Comparison of ENCODE assay signal across 8 cellular contexts in genomic region chr2:230758566-230759480, GRCh38. TPM values are rescaled to one million over a fixed set of nuclear protein-coding genes. Genes with fewer than 3 reads are reported as not detected.
DNase-seq lines count a peak whose midpoint lies in the region; ATAC-seq and TF ChIP-seq lines count a peak whose summit lies in the region.

No MANE protein-coding gene starts in this region.

- TF ChIP-seq CTCF in HFFc6 (IDR thresholded peaks at IDR 0.05), result no peak
- TF ChIP-seq CTCF in right lobe of liver (IDR thresholded peaks at IDR 0.05), result no peak
- no peak for TF ChIP-seq CTCF in esophagus muscularis mucosa (IDR thresholded peaks at IDR 0.05)

- peaks cover 33% of the 10 kb centered on the region for H3K36me3 Mint-ChIP-seq in HFFc6 (ENCODE audit: low read depth)
- H3K36me3 Mint-ChIP-seq in activated naive CD8-positive, alpha-beta T cell treated with anti-CD3 and anti-CD28 coated beads, Interleukin-2, amount 50 U/mL, for 24 hours (ENCODE audit: low read depth), result peaks cover 35% of the 10 kb centered on the region

- H3K9me3 ChIP-seq in right lobe of liver, result no peaks in the 10 kb centered on the region
- no peaks in the 10 kb centered on the region for H3K9me3 ChIP-seq in esophagus muscularis mucosa

- peak overlapping the region; percentile 79 for H3K27ac Mint-ChIP-seq in HFFc6
- peak overlapping the region; percentile 67 for H3K27ac Mint-ChIP-seq in activated naive CD8-positive, alpha-beta T cell treated with anti-CD3 and anti-CD28 coated beads, Interleukin-2, amount 50 U/mL, for 24 hours

- no peak for ATAC-seq in activated naive CD8-positive, alpha-beta T cell treated with anti-CD3 and anti-CD28 coated beads, Interleukin-2, amount 50 U/mL, for 24 hours
- ATAC-seq in right lobe of liver (peak in 3 of 4 donors; percentile 17 to 27 (median 23)), GM21717 (IDR thresholded peaks at IDR 0.05; ENCODE audit: unreplicated experiment) (no peak)

- H3K4me1 Mint-ChIP-seq in HFFc6 (ENCODE audit: low read depth), result peaks cover 57% of the 10 kb centered on the region
- peaks cover 51% of the 10 kb centered on the region for H3K4me1 Mint-ChIP-seq in activated naive CD8-positive, alpha-beta T cell treated with anti-CD3 and anti-CD28 coated beads, Interleukin-2, amount 50 U/mL, for 24 hours

- TF ChIP-seq EP300 in esophagus muscularis mucosa (IDR thresholded peaks at IDR 0.05), result no peak

- H3K4me1 ChIP-seq in right lobe of liver (no peaks in the 10 kb centered on the region), esophagus muscularis mucosa (peaks cover 36 to 48% (median 41%) of the 10 kb centered on the region in 4 donors)

- peak overlapping the region; percentile 37 for H3K4me3 Mint-ChIP-seq in HFFc6
- peak overlapping the region; percentile 23 for H3K4me3 Mint-ChIP-seq in activated naive CD8-positive, alpha-beta T cell treated with anti-CD3 and anti-CD28 coated beads, Interleukin-2, amount 50 U/mL, for 24 hours

- H3K27me3 Mint-ChIP-seq in HFFc6 (ENCODE audit: insufficient read depth), result no peaks in the 10 kb centered on the region; the same call in 1 of the 2 replicates
- no peaks in the 10 kb centered on the region for H3K27me3 Mint-ChIP-seq in activated naive CD8-positive, alpha-beta T cell treated with anti-CD3 and anti-CD28 coated beads, Interleukin-2, amount 50 U/mL, for 24 hours

- H3K27me3 ChIP-seq in right lobe of liver (no peaks in the 10 kb centered on the region), esophagus muscularis mucosa (no peaks in the 10 kb centered on the region)

- H3K4me3 ChIP-seq in right lobe of liver (no peak overlapping the region), esophagus muscularis mucosa (no peak overlapping the region)

- TF ChIP-seq POLR2A in right lobe of liver (IDR thresholded peaks at IDR 0.05), result no peak
- TF ChIP-seq POLR2A in esophagus muscularis mucosa (IDR thresholded peaks at IDR 0.05; ENCODE audit: low read depth), result no peak

- H3K27ac ChIP-seq in right lobe of liver (no peak overlapping the region), esophagus muscularis mucosa (replicated peaks in 1 of 4) (peak overlapping the region in 1 of 4 donors; percentile 7)

- intact Hi-C loops in right lobe of liver (cut with DNase I) (no loop called here), esophagus muscularis mucosa (cut with DNase I) (loop anchor here (5.0 kb wide), 1 partner anchor 38 kb away; no protein-coding TSS in a partner anchor)

- H3K9me3 Mint-ChIP-seq in HFFc6, result no peaks in the 10 kb centered on the region
- H3K9me3 Mint-ChIP-seq in activated naive CD8-positive, alpha-beta T cell treated with anti-CD3 and anti-CD28 coated beads, Interleukin-2, amount 50 U/mL, for 24 hours, result no peaks in the 10 kb centered on the region

- DNase-seq in AG08395 (ENCODE audit: low spot score) (peak; percentile 80), HFFc6 (peak; percentile 88), right lobe of liver (no peak), NCI-H526 (lab: John Stamatoyannopoulos, UW) (no peak), esophagus muscularis mucosa (ENCODE audit: extremely low spot score) (no peak), OCI-M2 (lab: John Stamatoyannopoulos, UW; ENCODE audit: unreplicated experiment) (no peak)
- DNase-seq in activated naive CD8-positive, alpha-beta T cell treated with anti-CD3 and anti-CD28 coated beads, Interleukin-2, amount 50 U/mL, for 24 hours, result no peak

- peaks cover 0 to 20% (median 2%) of the 10 kb centered on the region in 4 donors for H3K36me3 ChIP-seq in right lobe of liver
- H3K36me3 ChIP-seq in esophagus muscularis mucosa, result peaks cover 0 to 33% (median 21%) of the 10 kb centered on the region in 4 donors

- 54% methylated on average over 4 of the region's 6 CpGs for WGBS in right lobe of liver (ENCODE audit: insufficient coverage, low coverage, low lambda C conversion rate, missing lambda C conversion rate)
- WGBS in esophagus muscularis mucosa, result 76% methylated on average over 6 of the region's 6 CpGs

RNA-seq across cellular contexts. Expression of gene CAB39, which starts 46.2 kb away (rescaled TPM):
- total RNA-seq in HFFc6 (2021; fragmentation: NEBNext Ultra II Directional; extraction: Animal tissue kit (Norgen Biotek cat#: 25700)), result 10 to 100 TPM; 50.5 to 60.5 (median 55.4) TPM
- total RNA-seq in right lobe of liver (10 to 100 TPM; 25.3 to 32.4 (median 27.8) TPM), esophagus muscularis mucosa (100 to 1,000 TPM in 1 of 4 donors, 10 to 100 TPM in 3; 73.6 to 105 (median 83.9) TPM)

Comparison
In these comparisons a context has a peak if more than half of its experiments do, and no peak if none do; other contexts are left out.
1. DNase-seq: peak in AG08395 (single experiment) and HFFc6 (single experiment); none in activated naive CD8-positive, alpha-beta T cell treated with anti-CD3 and anti-CD28 coated beads, Interleukin-2, amount 50 U/mL, for 24 hours (single experiment), right lobe of liver (0 of 3), NCI-H526 (0 of 2), esophagus muscularis mucosa (single experiment) and OCI-M2 (single experiment).
2. ATAC-seq: peak in right lobe of liver (3 of 4); none in activated naive CD8-positive, alpha-beta T cell treated with anti-CD3 and anti-CD28 coated beads, Interleukin-2, amount 50 U/mL, for 24 hours (single experiment) and GM21717 (single experiment).